In genomic region chr15:73935547-73935946, GRCh38 we compare ENCODE assay signal across 15 cellular contexts. TPM values are rescaled to one million over a fixed set of nuclear protein-coding genes. Genes with fewer than 3 reads are reported as not detected.
DNase-seq lines count a peak whose midpoint lies in the region; ATAC-seq and TF ChIP-seq lines count a peak whose summit lies in the region.
"Had no signal": no experiment of that assay in that cellular context is flagged by ENCODE, and none has a peak within 500 bp of the region (broad histone marks: within the 10 kb centered on the region; RNA-seq: fewer than 3 reads in every experiment).

No MANE protein-coding gene starts in this region.

- H3K4me1 Mint-ChIP-seq in HFFc6 (ENCODE audit: low read depth): peaks cover 85% of the 10 kb centered on the region
- H3K4me1 Mint-ChIP-seq in endothelial cell (ENCODE audit: unreplicated experiment): peaks cover 87% of the 10 kb centered on the region

- H3K27ac Mint-ChIP-seq in HFFc6 (peak overlapping the region; percentile 63), endothelial cell (ENCODE audit: unreplicated experiment) (peak overlapping the region; percentile 91)
- H3K27ac Mint-ChIP-seq: CD4-positive, alpha-beta T cell had no signal

- DNase-seq in HFFc6: no peak
- DNase-seq in NCI-H82 treated with DMSO at 0.1 percent for 48 hours (lab: John Stamatoyannopoulos, UW; ENCODE audit: unreplicated experiment): peak; percentile 56
- DNase-seq in endothelial cell (ENCODE audit: low spot score): no peak
- no peak for DNase-seq in omental fat pad (ENCODE audit: low spot score)
- no peak for DNase-seq in HPDE6-E6E7 (ENCODE audit: extremely low spot score)
- DNase-seq in GM20000 (ENCODE audit: low spot score): no peak
- no peak for DNase-seq in HT-29 (ENCODE audit: low spot score)
- DNase-seq: activated CD4-positive, alpha-beta T cell treated with anti-CD3 and anti-CD28 coated beads for 4 hours; brain microvascular endothelial cell; CD4-positive, alpha-beta T cell; KG1; NCI-H1930; thyroid gland had no signal

- ATAC-seq in omental fat pad (ENCODE audit: low FRiP score) (peak; percentile 60), HG02840 (IDR thresholded peaks at IDR 0.05; ENCODE audit: low FRiP score, unreplicated experiment) (no peak)
- ATAC-seq: activated T-helper 17 cell treated with anti-CD3 and anti-CD28 coated beads, Interleukin-2, amount 50 U/mL, for 72 hours had no signal

- TF ChIP-seq CTCF in HFFc6 (IDR thresholded peaks at IDR 0.05): no peak
- TF ChIP-seq CTCF in endothelial cell (IDR thresholded peaks at IDR 0.05; ENCODE audit: unreplicated experiment): no peak
- no peak for TF ChIP-seq CTCF in omental fat pad (IDR thresholded peaks at IDR 0.05)
- TF ChIP-seq CTCF in GM20000 (IDR thresholded peaks at IDR 0.05; ENCODE audit: extremely low read depth, missing control alignments): no peak

- H3K36me3 Mint-ChIP-seq in HFFc6 (ENCODE audit: low read depth) (peaks cover 25% of the 10 kb centered on the region), endothelial cell (ENCODE audit: low read depth, unreplicated experiment) (peaks cover 27% of the 10 kb centered on the region)

- H3K9me3 Mint-ChIP-seq in HFFc6 (no peaks in the 10 kb centered on the region), endothelial cell (ENCODE audit: unreplicated experiment) (no peaks in the 10 kb centered on the region)
- H3K9me3 Mint-ChIP-seq: activated T-helper 17 cell treated with anti-CD3 and anti-CD28 coated beads, Interleukin-2, amount 50 U/mL, for 72 hours; CD4-positive, alpha-beta T cell had no signal

- H3K4me3 Mint-ChIP-seq in HFFc6: no peak overlapping the region
- H3K4me3 Mint-ChIP-seq in endothelial cell (ENCODE audit: unreplicated experiment): peak overlapping the region; percentile 72
- H3K4me3 Mint-ChIP-seq: activated T-helper 17 cell treated with anti-CD3 and anti-CD28 coated beads, Interleukin-2, amount 50 U/mL, for 72 hours; CD4-positive, alpha-beta T cell had no signal

- no peaks in the 10 kb centered on the region; the same call in 1 of the 2 replicates for H3K27me3 Mint-ChIP-seq in HFFc6 (ENCODE audit: insufficient read depth)
- peaks cover 6% of the 10 kb centered on the region for H3K27me3 Mint-ChIP-seq in endothelial cell (ENCODE audit: unreplicated experiment)
- H3K27me3 Mint-ChIP-seq: activated T-helper 17 cell treated with anti-CD3 and anti-CD28 coated beads, Interleukin-2, amount 50 U/mL, for 72 hours; CD4-positive, alpha-beta T cell had no signal

RNA-seq across cellular contexts. Expression of gene LOXL1, which starts 9.3 kb away (rescaled TPM):
- 100 to 1,000 TPM; 235 to 309 (median 288) TPM for total RNA-seq in HFFc6 (2021; fragmentation: NEBNext Ultra II Directional; extraction: Animal tissue kit (Norgen Biotek cat#: 25700))
- total RNA-seq in endothelial cell (ENCODE audit: unreplicated experiment): 156 TPM
- total RNA-seq in omental fat pad: 10 to 100 TPM in 1 of 4 donors, 1 to 10 TPM in 3; 6.2 to 12.9 (median 8.6) TPM
- 20.0 and 26.1 TPM in 2 replicates for total RNA-seq in HT-29 (2014; rRNA removed; shearing (Covaris generic))

RNA-seq across cellular contexts. Expression of gene STOML1, which starts 56.5 kb away (rescaled TPM):
- 10 to 100 TPM; 21.4 to 30.6 (median 24.7) TPM for total RNA-seq in HFFc6 (2021; fragmentation: NEBNext Ultra II Directional; extraction: Animal tissue kit (Norgen Biotek cat#: 25700))
- total RNA-seq in endothelial cell (ENCODE audit: unreplicated experiment): 14.3 TPM
- total RNA-seq in omental fat pad: 10 to 100 TPM in 3 of 4 donors, 1 to 10 TPM in 1; 9.8 to 24.0 (median 15.9) TPM
- 13.3 and 23.5 TPM in 2 replicates for total RNA-seq in HT-29 (2014; rRNA removed; shearing (Covaris generic))

RNA-seq across cellular contexts. Expression of gene PML, which starts 59.0 kb away (rescaled TPM):
- total RNA-seq in HFFc6 (2021; fragmentation: NEBNext Ultra II Directional; extraction: Animal tissue kit (Norgen Biotek cat#: 25700)): 10 to 100 TPM; 45.2 to 51.8 (median 47.5) TPM
- 161 TPM for total RNA-seq in endothelial cell (ENCODE audit: unreplicated experiment)
- total RNA-seq in omental fat pad: 100 to 1,000 TPM in 2 of 4 donors, 10 to 100 TPM in 2; 39.3 to 172 (median 86.5) TPM
- 36.9 and 47.2 TPM in 2 replicates for total RNA-seq in HT-29 (2014; rRNA removed; shearing (Covaris generic))
